Comparison of ENCODE assay signal across 12 cellular contexts in the genomic region with DNA sequence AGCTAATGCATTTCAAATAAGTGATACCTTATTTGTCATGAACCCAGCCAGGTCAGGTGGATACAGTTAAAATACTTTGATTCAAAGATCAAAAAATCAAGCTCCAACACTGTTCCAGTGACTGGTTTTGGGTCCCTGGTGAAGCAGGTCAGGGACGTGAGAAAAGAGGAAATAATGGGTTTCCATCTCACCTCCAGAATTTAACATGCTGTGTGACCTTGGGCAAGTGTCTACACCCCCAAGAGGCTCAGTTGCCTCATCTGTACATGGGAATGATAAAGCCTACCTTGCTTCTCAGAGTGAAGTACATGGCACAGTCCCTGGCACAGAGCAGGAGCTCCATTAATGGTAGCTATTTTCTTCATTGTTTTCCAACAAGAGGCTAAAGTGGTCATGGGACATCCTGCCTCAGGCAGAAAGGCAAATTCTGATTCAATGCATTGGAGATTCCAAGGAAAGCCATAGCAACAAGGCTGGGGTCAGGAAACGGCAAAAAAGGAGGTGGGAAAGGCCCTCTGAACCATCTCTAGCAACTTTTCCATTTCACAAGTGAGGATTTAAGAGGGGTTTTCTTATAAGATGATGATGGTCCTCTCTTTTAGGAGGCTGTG.
A peak's percentile ranks its signal among the peaks of the same experiment; 100 is the strongest.
DNase-seq lines count a peak whose midpoint lies in the region; ATAC-seq and TF ChIP-seq lines count a peak whose summit lies in the region.
"Had no signal": no experiment of that assay in that cellular context is flagged by ENCODE, and none has a peak within 500 bp of the region (broad histone marks: within the 10 kb centered on the region; RNA-seq: fewer than 3 reads in every experiment).

No MANE protein-coding gene starts in this region.

- H3K14ac ChIP-seq in neuronal stem cell (ENCODE audit: low read length), result no peak overlapping the region

- no peak overlapping the region for H3K4me3 ChIP-seq in GM23338
- H3K4me3 ChIP-seq in duodenal mucosa (ENCODE audit: low read depth in 1 of 2, low read length in 2 of 2), result no peak overlapping the region
- H3K4me3 ChIP-seq in neuronal stem cell (ENCODE audit: low read length in 2 of 2), result no peak overlapping the region
- H3K4me3 ChIP-seq: PC-9, right lobe of liver had no signal

- DNase-seq in COLO829 (ENCODE audit: low spot score), result peak; percentile 58
- no peak for DNase-seq in GM23338 (ENCODE audit: low spot score)
- DNase-seq in neuronal stem cell (ENCODE audit: low spot score), result no peak
- no peak for DNase-seq in stimulated activated effector memory CD8-positive, alpha-beta T cell treated with anti-CD3 and anti-CD28 coated beads, Interleukin-12 subunit alpha, Interleukin-12 subunit beta, amount 100 ng/mL, for 72 hours (ENCODE audit: low spot score in 2 of 2)
- no peak for DNase-seq in effector CD4-positive, alpha-beta T cell
- no peak for DNase-seq in GM10248 (ENCODE audit: extremely low spot score)
- DNase-seq: effector CD8-positive, alpha-beta T cell; NCI-H2171; PC-9; right lobe of liver had no signal

- H3K27me3 Mint-ChIP-seq in GM23338 (ENCODE audit: insufficient read depth, low read depth, poor library complexity), result peaks cover 18% of the 10 kb centered on the region

- H3K4me1 ChIP-seq in GM23338 (ENCODE audit: insufficient read depth) (peaks cover 12% of the 10 kb centered on the region; the same call in 1 of the 2 replicates), duodenal mucosa (ENCODE audit: control insufficient read depth in 1 of 2, insufficient read depth in 2 of 2, low read length in 2 of 2) (peaks cover 16 to 27% of the 10 kb centered on the region in 2 donors), neuronal stem cell (ENCODE audit: control insufficient read depth in 2 of 2, insufficient read depth in 1 of 2, low read depth in 1 of 2, low read length in 2 of 2) (peaks cover 13 to 17% of the 10 kb centered on the region in 2 donors)
- H3K4me1 ChIP-seq: right lobe of liver had no signal

- H3K4me1 Mint-ChIP-seq in GM23338, result peaks cover 15% of the 10 kb centered on the region
- H3K4me1 Mint-ChIP-seq in stimulated activated effector memory CD8-positive, alpha-beta T cell treated with anti-CD3 and anti-CD28 coated beads, Interleukin-12 subunit alpha, Interleukin-12 subunit beta, amount 100 ng/mL, for 72 hours, result peaks cover 20% of the 10 kb centered on the region

- CTCF ChIA-PET in GM10248 (lab: Yijun Ruan, JAX), result interaction anchor here (0.8 to 2.9 kb wide), 8 partner anchors 10 to 452 kb away, joined by 3 to 18 read pairs (median 4); no protein-coding TSS in a partner anchor

- ATAC-seq in GM23338 (no peak), HG03460 (IDR thresholded peaks at IDR 0.05; ENCODE audit: unreplicated experiment) (no peak)
- ATAC-seq in stimulated activated effector memory CD8-positive, alpha-beta T cell treated with anti-CD3 and anti-CD28 coated beads, Interleukin-12 subunit alpha, Interleukin-12 subunit beta, amount 100 ng/mL, for 72 hours, result no peak

- H3F3A ChIP-seq in GM23338 (replicated peaks; ENCODE audit: low read depth), result no peaks in the 10 kb centered on the region

- no peak overlapping the region for H3K27ac Mint-ChIP-seq in GM23338
- no peak overlapping the region for H3K27ac Mint-ChIP-seq in stimulated activated effector memory CD8-positive, alpha-beta T cell treated with anti-CD3 and anti-CD28 coated beads, Interleukin-12 subunit alpha, Interleukin-12 subunit beta, amount 100 ng/mL, for 72 hours

- H3K9ac ChIP-seq in duodenal mucosa (ENCODE audit: low read depth in 1 of 2, low read length in 2 of 2) (peak overlapping the region in 1 of 2 donors; percentile 0), neuronal stem cell (ENCODE audit: low read depth, low read length, poor library complexity) (no peak overlapping the region)

- H3K79me2 ChIP-seq in GM23338 (replicated peaks; ENCODE audit: insufficient read depth), result no peaks in the 10 kb centered on the region

- no peak overlapping the region for H3K4me3 Mint-ChIP-seq in GM23338
- H3K4me3 Mint-ChIP-seq in stimulated activated effector memory CD8-positive, alpha-beta T cell treated with anti-CD3 and anti-CD28 coated beads, Interleukin-12 subunit alpha, Interleukin-12 subunit beta, amount 100 ng/mL, for 72 hours, result no peak overlapping the region

- POLR2A ChIA-PET in GM10248 (lab: Yijun Ruan, JAX), result no interaction called here

- H3K18ac ChIP-seq in neuronal stem cell (ENCODE audit: low read length), result no peak overlapping the region

- H3K4me2 ChIP-seq in GM23338 (no peak overlapping the region), neuronal stem cell (ENCODE audit: insufficient read depth, low read length, poor library complexity, severe bottlenecking) (no peak overlapping the region)
- H3K4me2 ChIP-seq: PC-9 had no signal

- H3K36me3 Mint-ChIP-seq in GM23338 (ENCODE audit: low read depth), result peaks cover 14% of the 10 kb centered on the region
- peaks cover 14% of the 10 kb centered on the region for H3K36me3 Mint-ChIP-seq in stimulated activated effector memory CD8-positive, alpha-beta T cell treated with anti-CD3 and anti-CD28 coated beads, Interleukin-12 subunit alpha, Interleukin-12 subunit beta, amount 100 ng/mL, for 72 hours

- no peak overlapping the region for H3K23ac ChIP-seq in neuronal stem cell (ENCODE audit: low read depth, low read length, poor library complexity)

- H3K36me3 ChIP-seq in GM23338 (ENCODE audit: insufficient read depth) (no peaks in the 10 kb centered on the region), duodenal mucosa (ENCODE audit: control insufficient read depth in 1 of 2, insufficient read depth in 2 of 2, low read length in 2 of 2) (no peaks in the 10 kb centered on the region), neuronal stem cell (replicated peaks in 1 of 2; ENCODE audit: control insufficient read depth in 2 of 2, insufficient read depth in 2 of 2, low read length in 2 of 2) (no peaks in the 10 kb centered on the region)
- H3K36me3 ChIP-seq: right lobe of liver had no signal

- WGBS in neuronal stem cell (ENCODE audit: extremely low coverage in 2 of 2, insufficient read length in 2 of 2, insufficient replicate concordance in 1 of 2), 2 donors, result no CpG with 5 or more reads among the region's 2 CpGs

- no peaks in the 10 kb centered on the region for H4K20me1 ChIP-seq in GM23338 (replicated peaks; ENCODE audit: insufficient read depth)

- H2BK15ac ChIP-seq in neuronal stem cell (ENCODE audit: low read length), result no peak overlapping the region

- H2BK12ac ChIP-seq in neuronal stem cell (ENCODE audit: low read length), result no peak overlapping the region

- H3K9me3 Mint-ChIP-seq in GM23338, result peaks cover 20% of the 10 kb centered on the region
- peaks cover 6% of the 10 kb centered on the region for H3K9me3 Mint-ChIP-seq in stimulated activated effector memory CD8-positive, alpha-beta T cell treated with anti-CD3 and anti-CD28 coated beads, Interleukin-12 subunit alpha, Interleukin-12 subunit beta, amount 100 ng/mL, for 72 hours

- H4K8ac ChIP-seq in neuronal stem cell (ENCODE audit: low read depth, low read length), result no peak overlapping the region

- H2AK5ac ChIP-seq in neuronal stem cell (ENCODE audit: low read depth, low read length), result no peak overlapping the region

- H3K9me3 ChIP-seq in duodenal mucosa (ENCODE audit: control insufficient read depth in 1 of 2, low read length in 2 of 2) (no peaks in the 10 kb centered on the region), neuronal stem cell (replicated peaks in 1 of 2; ENCODE audit: control insufficient read depth in 2 of 2, insufficient read depth in 1 of 2, low read depth in 1 of 2, low read length in 2 of 2) (no peaks in the 10 kb centered on the region)
- H3K9me3 ChIP-seq: right lobe of liver had no signal

- H3K27me3 ChIP-seq in GM23338 (ENCODE audit: insufficient read depth) (no peaks in the 10 kb centered on the region), duodenal mucosa (ENCODE audit: control insufficient read depth in 1 of 2, insufficient read depth in 2 of 2, low read length in 2 of 2) (no peaks in the 10 kb centered on the region), neuronal stem cell (ENCODE audit: control insufficient read depth in 3 of 3, insufficient read depth in 3 of 3, low read depth in 1 of 3, low read length in 3 of 3) (no peaks in the 10 kb centered on the region)
- H3K27me3 ChIP-seq: right lobe of liver had no signal

- H2BK120ac ChIP-seq in neuronal stem cell (ENCODE audit: low read depth, low read length), result no peak overlapping the region

- H3K9me2 ChIP-seq in GM23338 (ENCODE audit: insufficient read depth), result no peaks in the 10 kb centered on the region

- H3K79me1 ChIP-seq in neuronal stem cell (ENCODE audit: low read depth, low read length), result no peaks in the 10 kb centered on the region

- H3K27ac ChIP-seq in GM23338 (ENCODE audit: low read depth) (no peak overlapping the region; the same call in 1 of the 2 replicates), duodenal mucosa (ENCODE audit: low read depth, low read length) (peak overlapping the region; percentile 15), neuronal stem cell (replicated peaks; ENCODE audit: low read length) (peak overlapping the region; percentile 62)
- H3K27ac ChIP-seq: PC-9, right lobe of liver had no signal

- H4K91ac ChIP-seq in neuronal stem cell (ENCODE audit: low read depth, low read length, poor library complexity), result peak overlapping the region; percentile 58

- H2AFZ ChIP-seq in GM23338 (peak overlapping the region; percentile 19; the same call in 1 of the 2 replicates), neuronal stem cell (ENCODE audit: low read length) (no peak overlapping the region)
- H2AFZ ChIP-seq: PC-9 had no signal

- TF ChIP-seq CTCF in GM23338 (conservative IDR thresholded peaks at IDR 0.05; ENCODE audit: low read depth in 2 of 2), result no peak
- no peak for TF ChIP-seq CTCF in GM10248 (IDR thresholded peaks at IDR 0.05; ENCODE audit: control extremely low read depth, extremely low read depth, low read depth, missing control alignments)

- H2BK5ac ChIP-seq in neuronal stem cell (ENCODE audit: low read length), result no peak overlapping the region

- no peak overlapping the region for H3K4ac ChIP-seq in neuronal stem cell (ENCODE audit: low read length)

TF ChIP-seq in GM23338, 12 proteins besides CTCF, POLR2A, EP300 and RAD21 (continues in another document):
- TF ChIP-seq CREB1 (CRISPR knock-in tag; IDR thresholded peaks at IDR 0.05; ENCODE audit: low read depth) (no peak), ZNF114 (CRISPR knock-in tag; IDR thresholded peaks at IDR 0.05) (no peak)
